In genomic region chr6:140271759-140272377, GRCh38 we compare ENCODE assay signal across 9 cellular contexts.
DNase-seq lines count a peak whose midpoint lies in the region; ATAC-seq and TF ChIP-seq lines count a peak whose summit lies in the region.
"Had no signal": no experiment of that assay in that cellular context is flagged by ENCODE, and none has a peak within 500 bp of the region (broad histone marks: within the 10 kb centered on the region; RNA-seq: fewer than 3 reads in every experiment).

No MANE protein-coding gene starts in this region.

- no peak overlapping the region for H3K27ac Mint-ChIP-seq in activated CD4-positive, alpha-beta memory T cell treated with anti-CD3 and anti-CD28 coated beads, Interleukin-2, amount 10 ng/mL, durations not matched to agents 7 days and 5 days

- CTCF ChIA-PET in activated CD4-positive, alpha-beta memory T cell treated with anti-CD3 and anti-CD28 coated beads, Interleukin-2, amount 10 ng/mL, durations not matched to agents 7 days and 5 days (lab: Charles Lee) = no interaction called here

- H3K27me3 Mint-ChIP-seq in activated CD4-positive, alpha-beta memory T cell treated with anti-CD3 and anti-CD28 coated beads, Interleukin-2, amount 10 ng/mL, durations not matched to agents 7 days and 5 days = no peaks in the 10 kb centered on the region

- POLR2A ChIA-PET in activated CD4-positive, alpha-beta memory T cell treated with anti-CD3 and anti-CD28 coated beads, Interleukin-2, amount 10 ng/mL, durations not matched to agents 7 days and 5 days (lab: Charles Lee) = no interaction called here

- ATAC-seq in GM19438 (IDR thresholded peaks at IDR 0.05; ENCODE audit: low read depth, unreplicated experiment) (peak; percentile 89), HG03095 (IDR thresholded peaks at IDR 0.05; ENCODE audit: unreplicated experiment) (peak; percentile 100)

- no peaks in the 10 kb centered on the region for H3K4me1 Mint-ChIP-seq in activated CD4-positive, alpha-beta memory T cell treated with anti-CD3 and anti-CD28 coated beads, Interleukin-2, amount 10 ng/mL, durations not matched to agents 7 days and 5 days

- no peaks in the 10 kb centered on the region for H3K36me3 Mint-ChIP-seq in activated CD4-positive, alpha-beta memory T cell treated with anti-CD3 and anti-CD28 coated beads, Interleukin-2, amount 10 ng/mL, durations not matched to agents 7 days and 5 days (ENCODE audit: low read depth)

- H3K9me3 Mint-ChIP-seq in activated CD4-positive, alpha-beta memory T cell treated with anti-CD3 and anti-CD28 coated beads, Interleukin-2, amount 10 ng/mL, durations not matched to agents 7 days and 5 days = no peaks in the 10 kb centered on the region

- no peak for TF ChIP-seq CTCF in GM12865 (IDR thresholded peaks at IDR 0.05; ENCODE audit: insufficient read depth, low read depth, low read length, missing control alignments)

- no peak overlapping the region for H3K4me3 ChIP-seq in GM12865 (ENCODE audit: low read depth, low read length)
- H3K4me3 ChIP-seq: colonic mucosa had no signal

- DNase-seq in GM12865 (ENCODE audit: low read depth) (peak; percentile 57), NCI-H774 (lab: John Stamatoyannopoulos, UW) (peak; percentile 80), EL (no peak), LoVo (ENCODE audit: low spot score) (no peak), anterior cingulate cortex (lab: John Stamatoyannopoulos, UW) (no peak)
- no peak for DNase-seq in activated CD4-positive, alpha-beta memory T cell treated with anti-CD3 and anti-CD28 coated beads, Interleukin-2, amount 10 ng/mL, durations not matched to agents 7 days and 5 days
- DNase-seq: colonic mucosa had no signal

- no peak overlapping the region for H3K4me3 Mint-ChIP-seq in activated CD4-positive, alpha-beta memory T cell treated with anti-CD3 and anti-CD28 coated beads, Interleukin-2, amount 10 ng/mL, durations not matched to agents 7 days and 5 days

Comparison
In these comparisons a context has a peak if more than half of its experiments do, and no peak if none do; other contexts are left out.
1. DNase-seq: peak in GM12865 (single experiment) and NCI-H774 (single experiment); none in EL (single experiment), LoVo (single experiment), anterior cingulate cortex (0 of 58) and activated CD4-positive, alpha-beta memory T cell treated with anti-CD3 and anti-CD28 coated beads, Interleukin-2, amount 10 ng/mL, durations not matched to agents 7 days and 5 days (single experiment).